ENCODE assay signal across 23 cellular contexts in the genomic region with DNA sequence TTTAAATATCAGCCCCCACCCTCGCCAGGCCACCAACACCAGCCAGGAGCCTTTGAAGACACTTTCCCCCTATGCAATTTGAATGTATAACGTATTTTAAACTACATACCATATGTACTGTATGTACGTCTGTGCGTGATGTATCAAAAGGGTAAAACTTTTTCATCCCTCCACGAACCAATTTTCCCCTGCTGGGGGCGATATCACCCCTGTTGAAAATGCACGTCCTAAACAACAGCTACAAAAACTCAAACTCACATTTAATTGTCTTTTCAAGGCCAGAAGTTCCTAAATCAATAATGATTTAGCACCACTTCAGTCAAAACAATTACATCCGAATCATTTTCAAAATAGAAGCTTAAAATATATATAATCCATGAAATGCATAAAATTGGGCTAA. TPM values are rescaled to one million over a fixed set of nuclear protein-coding genes. Genes with fewer than 3 reads are reported as not detected.
DNase-seq lines count a peak whose midpoint lies in the region; ATAC-seq and TF ChIP-seq lines count a peak whose summit lies in the region.
"Had no signal": no experiment of that assay in that cellular context is flagged by ENCODE, and none has a peak within 500 bp of the region (broad histone marks: within the 10 kb centered on the region; RNA-seq: fewer than 3 reads in every experiment).

No MANE protein-coding gene starts in this region.

- peaks cover 10% of the 10 kb centered on the region for H3K36me3 Mint-ChIP-seq in nephron progenitor cell (ENCODE audit: low read depth)
- H3K36me3 Mint-ChIP-seq: CD4-positive, CD25-positive, alpha-beta regulatory T cell; naive thymus-derived CD4-positive, alpha-beta T cell; stimulated activated naive B cell treated with anti-CD40 and anti-IgM and Interleukin-4, amounts not matched to agents 10 μg/mL and 1 μg/mL and 100 μg/mL, for 72 hours had no signal

- H3K27ac ChIP-seq in prostate gland = no peak overlapping the region
- H3K27ac ChIP-seq: 22Rv1, upper lobe of left lung had no signal

- no peaks in the 10 kb centered on the region for H3K27me3 ChIP-seq in prostate gland (replicated peaks; ENCODE audit: insufficient read depth)
- H3K27me3 ChIP-seq: MG63, upper lobe of left lung had no signal

- no peak overlapping the region for H3K4me3 ChIP-seq in prostate gland
- H3K4me3 ChIP-seq: MG63 had no signal

- peaks cover 37% of the 10 kb centered on the region for H3K4me1 Mint-ChIP-seq in nephron progenitor cell
- H3K4me1 Mint-ChIP-seq: CD4-positive, CD25-positive, alpha-beta regulatory T cell; stimulated activated naive B cell treated with anti-CD40 and anti-IgM and Interleukin-4, amounts not matched to agents 10 μg/mL and 1 μg/mL and 100 μg/mL, for 72 hours had no signal

- TF ChIP-seq POLR2A in prostate gland (IDR thresholded peaks at IDR 0.05) = no peak

- DNase-seq in DMS 273 (lab: John Stamatoyannopoulos, UW; ENCODE audit: unreplicated experiment) (peak; percentile 47), DMS 273 treated with DMSO at 0.1 percent for 48 hours (lab: John Stamatoyannopoulos, UW) (no peak), NCI-H69 (lab: John Stamatoyannopoulos, UW) (peak; percentile 22), dermis blood vessel endothelial cell (peak; percentile 24), nephron progenitor cell (no peak), prostate gland (ENCODE audit: low spot score) (no peak), ACHN (no peak)
- DNase-seq: activated CD8-positive, alpha-beta T cell treated with anti-CD3 and anti-CD28 coated beads for 36 hours; activated T-cell treated with anti-CD3 and anti-CD28 coated beads, Interleukin-2, amount 50 U/mL, for 48 hours; caudate nucleus; CD4-positive, CD25-positive, alpha-beta regulatory T cell; DND-41; effector memory CD8-positive, alpha-beta T cell; H7; MG63; naive thymus-derived CD4-positive, alpha-beta T cell; NCI-H2029 treated with DMSO at 0.1 percent for 48 hours; stimulated activated naive B cell treated with anti-CD40 and anti-IgM and Interleukin-4, amounts not matched to agents 10 μg/mL and 1 μg/mL and 100 μg/mL, for 72 hours; SW 1271; upper lobe of left lung had no signal

- intact Hi-C loops in prostate gland (cut with DNase I) = no loop called here

- H3K36me3 ChIP-seq in prostate gland = no peaks in the 10 kb centered on the region
- H3K36me3 ChIP-seq: MG63, upper lobe of left lung had no signal

- H3K9me3 ChIP-seq in prostate gland = no peaks in the 10 kb centered on the region
- H3K9me3 ChIP-seq: MG63, upper lobe of left lung had no signal

- TF ChIP-seq CTCF in nephron progenitor cell (IDR thresholded peaks at IDR 0.05) (peak; percentile 27), prostate gland (IDR thresholded peaks at IDR 0.05) (no peak)

- in situ Hi-C loops in ACHN (cut with HindIII; ENCODE audit: low pct_ligation_motif_present, low pct_unique_long_range_greater_than_20kb, low sequenced_read_pairs) = no loop called here

- H3K4me3 Mint-ChIP-seq in nephron progenitor cell = peak overlapping the region; percentile 77
- H3K4me3 Mint-ChIP-seq: activated CD8-positive, alpha-beta T cell treated with anti-CD3 and anti-CD28 coated beads for 36 hours; CD4-positive, CD25-positive, alpha-beta regulatory T cell; effector memory CD8-positive, alpha-beta T cell; naive thymus-derived CD4-positive, alpha-beta T cell; stimulated activated naive B cell treated with anti-CD40 and anti-IgM and Interleukin-4, amounts not matched to agents 10 μg/mL and 1 μg/mL and 100 μg/mL, for 72 hours had no signal

- ATAC-seq in HG03139 (IDR thresholded peaks at IDR 0.05; ENCODE audit: unreplicated experiment) = no peak
- ATAC-seq: activated CD8-positive, alpha-beta T cell treated with anti-CD3 and anti-CD28 coated beads for 36 hours; effector memory CD8-positive, alpha-beta T cell; naive thymus-derived CD4-positive, alpha-beta T cell; stimulated activated naive B cell treated with anti-CD40 and anti-IgM and Interleukin-4, amounts not matched to agents 10 μg/mL and 1 μg/mL and 100 μg/mL, for 72 hours had no signal

- no peaks in the 10 kb centered on the region for H3K9me3 Mint-ChIP-seq in nephron progenitor cell
- H3K9me3 Mint-ChIP-seq: activated CD8-positive, alpha-beta T cell treated with anti-CD3 and anti-CD28 coated beads for 36 hours; effector memory CD8-positive, alpha-beta T cell; stimulated activated naive B cell treated with anti-CD40 and anti-IgM and Interleukin-4, amounts not matched to agents 10 μg/mL and 1 μg/mL and 100 μg/mL, for 72 hours had no signal

- no peaks in the 10 kb centered on the region for H3K4me1 ChIP-seq in prostate gland (replicated peaks)
- H3K4me1 ChIP-seq: upper lobe of left lung had no signal

- no peaks in the 10 kb centered on the region for H3K27me3 Mint-ChIP-seq in nephron progenitor cell (ENCODE audit: low read depth, poor library complexity)
- H3K27me3 Mint-ChIP-seq: CD4-positive, CD25-positive, alpha-beta regulatory T cell had no signal

- 87% methylated on average over 8 of the region's 8 CpGs for WGBS in prostate gland

- peak overlapping the region; percentile 23 for H3K27ac Mint-ChIP-seq in nephron progenitor cell
- H3K27ac Mint-ChIP-seq: activated CD8-positive, alpha-beta T cell treated with anti-CD3 and anti-CD28 coated beads for 36 hours; CD4-positive, CD25-positive, alpha-beta regulatory T cell; effector memory CD8-positive, alpha-beta T cell; naive thymus-derived CD4-positive, alpha-beta T cell; stimulated activated naive B cell treated with anti-CD40 and anti-IgM and Interleukin-4, amounts not matched to agents 10 μg/mL and 1 μg/mL and 100 μg/mL, for 72 hours had no signal

RNA-seq across cellular contexts. Expression of a gene that starts 1.4 kb away (rescaled TPM):
- total RNA-seq in dermis blood vessel endothelial cell = 0.17 and 0.37 TPM in 2 replicates
- total RNA-seq in prostate gland = 1 to 10 TPM in 1 of 2 donors, under 1 TPM in 1; 0.68 to 1.4 TPM
- total RNA-seq: activated CD8-positive, alpha-beta T cell treated with anti-CD3 and anti-CD28 coated beads for 36 hours; CD4-positive, CD25-positive, alpha-beta regulatory T cell; frontal cortex; naive thymus-derived CD4-positive, alpha-beta T cell had no signal

RNA-seq across cellular contexts. Expression of a gene that starts 47.5 kb away (rescaled TPM):
- total RNA-seq in dermis blood vessel endothelial cell = 8.8 and 10.5 TPM in 2 replicates
- 1 to 10 TPM; 6.6 to 7.0 TPM for total RNA-seq in prostate gland

Comparison
In these comparisons a context has a peak if more than half of its experiments do, and no peak if none do; other contexts are left out.
1. DNase-seq: peak in DMS 273 (single experiment), NCI-H69 (single experiment) and dermis blood vessel endothelial cell (single experiment); none in DMS 273 treated with DMSO at 0.1 percent for 48 hours (single experiment), nephron progenitor cell (single experiment), prostate gland (single experiment) and ACHN (single experiment).